ENCODE assay signal across 1 cellular context in the genomic region with DNA sequence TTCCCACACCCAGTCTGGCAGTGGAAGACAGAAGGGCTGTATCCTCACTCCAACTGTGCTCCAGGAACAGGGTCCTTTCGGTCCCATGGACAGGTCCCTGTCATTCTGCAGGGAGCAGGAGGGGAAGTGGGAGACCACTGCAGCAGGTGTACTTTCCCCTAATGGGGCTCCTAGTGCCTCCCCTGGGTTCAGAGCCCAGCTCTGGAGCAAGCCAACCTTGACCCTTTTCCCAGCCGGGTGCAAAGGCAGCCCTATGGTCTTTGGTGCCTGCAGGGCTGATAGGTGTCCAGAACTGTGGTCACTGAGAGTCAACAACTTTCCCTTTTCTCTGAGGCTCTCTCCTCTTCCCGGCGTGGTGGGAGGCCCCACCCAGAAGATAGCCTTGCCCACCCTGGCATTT.
TF ChIP-seq lines count a peak whose summit lies in the region.

No MANE protein-coding gene starts in this region.

TF ChIP-seq in SK-N-SH treated with all-trans-retinoic acid at 6 μM for 48 hours, 23 proteins besides CTCF, POLR2A, EP300 and RAD21 (continued from another document):
- TF ChIP-seq, protein P1, sequence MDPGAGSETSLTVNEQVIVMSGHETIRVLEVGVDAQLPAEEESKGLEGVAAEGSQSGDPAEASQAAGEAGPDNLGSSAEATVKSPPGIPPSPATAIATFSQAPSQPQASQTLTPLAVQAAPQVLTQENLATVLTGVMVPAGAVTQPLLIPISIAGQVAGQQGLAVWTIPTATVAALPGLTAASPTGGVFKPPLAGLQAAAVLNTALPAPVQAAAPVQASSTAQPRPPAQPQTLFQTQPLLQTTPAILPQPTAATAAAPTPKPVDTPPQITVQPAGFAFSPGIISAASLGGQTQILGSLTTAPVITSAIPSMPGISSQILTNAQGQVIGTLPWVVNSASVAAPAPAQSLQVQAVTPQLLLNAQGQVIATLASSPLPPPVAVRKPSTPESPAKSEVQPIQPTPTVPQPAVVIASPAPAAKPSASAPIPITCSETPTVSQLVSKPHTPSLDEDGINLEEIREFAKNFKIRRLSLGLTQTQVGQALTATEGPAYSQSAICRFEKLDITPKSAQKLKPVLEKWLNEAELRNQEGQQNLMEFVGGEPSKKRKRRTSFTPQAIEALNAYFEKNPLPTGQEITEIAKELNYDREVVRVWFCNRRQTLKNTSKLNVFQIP (CRISPR knock-in tag; IDR thresholded peaks at IDR 0.05; ENCODE audit: borderline replicate concordance, low read depth), result no peak
- no peak for TF ChIP-seq RARB (CRISPR knock-in tag; IDR thresholded peaks at IDR 0.05)
- no peak for TF ChIP-seq ZFP3 (CRISPR knock-in tag; IDR thresholded peaks at IDR 0.05)
- no peak for TF ChIP-seq ARNTL (CRISPR knock-in tag; IDR thresholded peaks at IDR 0.05; ENCODE audit: borderline replicate concordance, low read depth)
